8 cellular contexts compared by ENCODE assay signal in genomic region chr1:155001688-155002474, GRCh38. TPM values are rescaled to one million over a fixed set of nuclear protein-coding genes. Genes with fewer than 3 reads are reported as not detected.
DNase-seq lines count a peak whose midpoint lies in the region; FAIRE-seq and TF ChIP-seq lines count a peak whose summit lies in the region.

No MANE protein-coding gene starts in this region.

- H3K4me1 Mint-ChIP-seq in activated naive CD4-positive, alpha-beta T cell treated with anti-CD3 and anti-CD28 coated beads, Interleukin-2, amount 50 U/mL, for 24 hours = peaks cover 58% of the 10 kb centered on the region

- peak overlapping the region; percentile 76 for H3K9ac ChIP-seq in SK-N-SH

- no peaks in the 10 kb centered on the region for H3K36me3 Mint-ChIP-seq in activated naive CD4-positive, alpha-beta T cell treated with anti-CD3 and anti-CD28 coated beads, Interleukin-2, amount 50 U/mL, for 24 hours

- TF ChIP-seq RAD21 in SK-N-SH (IDR thresholded peaks at IDR 0.05; ENCODE audit: low read length) = no peak

- peaks cover 27% of the 10 kb centered on the region for H3F3A ChIP-seq in SK-N-SH (replicated peaks; ENCODE audit: insufficient read depth)

- H3K27me3 ChIP-seq in SK-N-SH (ENCODE audit: insufficient read depth) (no peaks in the 10 kb centered on the region), suprapubic skin (no peaks in the 10 kb centered on the region)

- no peaks in the 10 kb centered on the region for H3K9me3 Mint-ChIP-seq in activated naive CD4-positive, alpha-beta T cell treated with anti-CD3 and anti-CD28 coated beads, Interleukin-2, amount 50 U/mL, for 24 hours

- POLR2A ChIA-PET in HEK293T (lab: Yijun Ruan, JAX) = interaction anchor here (0.6 to 3.8 kb wide), 9 partner anchors 14 to 65 kb away, joined by 3 to 43 read pairs (median 4); partner anchors contain the start of genes ADAM15, FLAD1, PMVK and PYGO2
- POLR2A ChIA-PET in SK-N-SH (lab: Yijun Ruan, JAX) = interaction anchor here (0.9 to 1.2 kb wide), 3 partner anchors 18 to 41 kb away, joined by 3 to 8 read pairs (median 5); partner anchors contain the start of genes PYGO2 and SHC1

- no peak for TF ChIP-seq EP300 in SK-N-SH (IDR thresholded peaks at IDR 0.05; ENCODE audit: borderline replicate concordance in 1 of 2, low read depth in 1 of 2, low read length in 1 of 2)
- no peak for TF ChIP-seq EP300 in suprapubic skin (IDR thresholded peaks at IDR 0.05)

- H3K27ac Mint-ChIP-seq in activated naive CD4-positive, alpha-beta T cell treated with anti-CD3 and anti-CD28 coated beads, Interleukin-2, amount 50 U/mL, for 24 hours = peak overlapping the region; percentile 87

- H3K9me3 ChIP-seq in SK-N-SH (no peaks in the 10 kb centered on the region), suprapubic skin (no peaks in the 10 kb centered on the region)

- no peaks in the 10 kb centered on the region for H3K9me2 ChIP-seq in SK-N-SH

- H3K27me3 Mint-ChIP-seq in activated naive CD4-positive, alpha-beta T cell treated with anti-CD3 and anti-CD28 coated beads, Interleukin-2, amount 50 U/mL, for 24 hours = no peaks in the 10 kb centered on the region

- 1% methylated on average over 18 of the region's 37 CpGs for WGBS in SK-N-SH (ENCODE audit: low lambda C conversion rate)
- 2% methylated on average over 32 of the region's 37 CpGs for WGBS in suprapubic skin

- peak overlapping the region; percentile 96 for H3K4me2 ChIP-seq in SK-N-SH

- H3K4me1 ChIP-seq in SK-N-SH (ENCODE audit: control insufficient read depth in 1 of 2, insufficient read depth in 2 of 2, low read depth in 1 of 2, low read length in 1 of 2) (peaks cover 19 to 33% of the 10 kb centered on the region in 2 experiments), suprapubic skin (peaks cover 60% of the 10 kb centered on the region)

- peak; percentile 90 for FAIRE-seq in G401.6 (lab: Jason Lieb, UNC)

- TF ChIP-seq POLR2A in suprapubic skin (IDR thresholded peaks at IDR 0.05) = no peak

- CTCF ChIA-PET in HEK293T (lab: Yijun Ruan, JAX) (interaction anchor here (0.5 to 1.0 kb wide), 2 partner anchors 9 to 16 kb away, joined by 3 to 4 read pairs; no protein-coding TSS in a partner anchor), SK-N-SH (lab: Yijun Ruan, JAX) (interaction anchor here (0.8 to 14.0 kb wide), 15 partner anchors 13 to 171 kb away, joined by 3 to 640 read pairs (median 4); partner anchors contain the start of genes ADAM15, CKS1B, DCST1 and DCST2)

- H3K27ac ChIP-seq in SK-N-SH (ENCODE audit: low read depth in 2 of 2, low read length in 1 of 2) = peak overlapping the region; percentile 92 to 96
- H3K27ac ChIP-seq in suprapubic skin = peak overlapping the region; percentile 96

- peak overlapping the region; percentile 92 for H3K4me3 Mint-ChIP-seq in activated naive CD4-positive, alpha-beta T cell treated with anti-CD3 and anti-CD28 coated beads, Interleukin-2, amount 50 U/mL, for 24 hours

- peak; percentile 69 for TF ChIP-seq CTCF in SK-N-SH (IDR thresholded peaks at IDR 0.05)
- peak; percentile 7 to 29 for TF ChIP-seq CTCF in suprapubic skin (IDR thresholded peaks at IDR 0.05)

- peak overlapping the region; percentile 59; the same call in 1 of the 2 replicates for H2AFZ ChIP-seq in SK-N-SH (ENCODE audit: low read depth)

- H3K36me3 ChIP-seq in SK-N-SH (replicated peaks in 1 of 2; ENCODE audit: control insufficient read depth in 1 of 2, insufficient read depth in 2 of 2, low read length in 1 of 2) = peaks cover 0 to 5% of the 10 kb centered on the region in 2 experiments
- no peaks in the 10 kb centered on the region for H3K36me3 ChIP-seq in suprapubic skin

- DNase-seq in HEK293T (ENCODE audit: extremely low spot score) = peak; percentile 99
- DNase-seq in NCI-H1092 (lab: John Stamatoyannopoulos, UW) = peak; percentile 99
- DNase-seq in SK-N-SH = peak; percentile 96
- peak; percentile 79 for DNase-seq in glomerular endothelial cell (ENCODE audit: extremely low read depth, low read depth, low spot score)
- peak; percentile 100 for DNase-seq in occipital lobe (lab: John Stamatoyannopoulos, UW)
- peak; percentile 100 for DNase-seq in suprapubic skin (ENCODE audit: low spot score in 2 of 2)

- no peaks in the 10 kb centered on the region for H4K20me1 ChIP-seq in SK-N-SH (ENCODE audit: insufficient read depth)

- H3K79me2 ChIP-seq in SK-N-SH (ENCODE audit: insufficient read depth) = peaks cover 35% of the 10 kb centered on the region

- H3K4me3 ChIP-seq in SK-N-SH (ENCODE audit: low read depth in 2 of 2, low read length in 1 of 2) = peak overlapping the region; percentile 57 to 71
- peak overlapping the region; percentile 97 for H3K4me3 ChIP-seq in suprapubic skin

TF ChIP-seq in HEK293T, 16 proteins besides CTCF, POLR2A, EP300 and RAD21:
- TF ChIP-seq ARNT (IDR thresholded peaks at IDR 0.05) (no peak), SP1 (IDR thresholded peaks at IDR 0.05) (no peak), FOXK2 (IDR thresholded peaks at IDR 0.05) (no peak), PKNOX1 (IDR thresholded peaks at IDR 0.05) (peak; percentile 98), TARDBP (IDR thresholded peaks at IDR 0.05) (peak; percentile 97; the same call in 1 of the 2 replicates), FOXA1 (IDR thresholded peaks at IDR 0.05) (no peak), NFRKB (IDR thresholded peaks at IDR 0.05) (no peak), FOXM1 (IDR thresholded peaks at IDR 0.05; ENCODE audit: borderline replicate concordance) (peak; percentile 73), CTBP1 (IDR thresholded peaks at IDR 0.05; ENCODE audit: borderline replicate concordance) (no peak), LEF1 (IDR thresholded peaks at IDR 0.05; ENCODE audit: borderline replicate concordance) (0 out of 2 replicates have a peak, but pooled peaks have one; percentile 45), ELF4 (IDR thresholded peaks at IDR 0.05) (no peak)

TF ChIP-seq in SK-N-SH, 30 proteins besides CTCF, POLR2A, EP300 and RAD21 (continues in another document):
- TF ChIP-seq MXI1 (IDR thresholded peaks at IDR 0.05; ENCODE audit: low read depth, low read length) (peak; percentile 69), NRF1 (IDR thresholded peaks at IDR 0.05; ENCODE audit: low read depth, low read length) (no peak), USF1 (IDR thresholded peaks at IDR 0.05; ENCODE audit: borderline replicate concordance, low read depth) (no peak), MAX (IDR thresholded peaks at IDR 0.05; ENCODE audit: low read depth) (peak; percentile 4; the same call in 1 of the 2 replicates), IRF3 (IDR thresholded peaks at IDR 0.05; ENCODE audit: low read depth, low read length) (peak; percentile 63), TAF1 (IDR thresholded peaks at IDR 0.05; ENCODE audit: borderline replicate concordance, low read depth, low read length) (peak; percentile 50; the same call in 1 of the 2 replicates), SIN3A (IDR thresholded peaks at IDR 0.05; ENCODE audit: borderline replicate concordance, low read depth, low read length) (peak; percentile 21; the same call in 1 of the 2 replicates), FOXJ3 (CRISPR knock-in tag; IDR thresholded peaks at IDR 0.05) (no peak), CHD2 (IDR thresholded peaks at IDR 0.05; ENCODE audit: low read length, partially characterized antibody) (peak; percentile 90)

RNA-seq across cellular contexts. Expression of gene ZBTB7B, which starts 0.7 kb away (rescaled TPM):
- polyA plus RNA-seq in SK-N-SH (2012; rRNA removed) = 15.7 and 22.1 TPM in 2 replicates
- polyA plus RNA-seq in SK-N-SH (2012; cell fraction: cytosol; rRNA removed) = 5.6 and 9.5 TPM in 2 replicates
- 51.6 and 52.3 TPM in 2 replicates for polyA plus RNA-seq in SK-N-SH (2012; cell fraction: nucleus; rRNA removed)
- 19.3 and 23.6 TPM in 2 replicates for total RNA-seq in glomerular endothelial cell
- total RNA-seq in occipital lobe = 1.7 TPM
- 100 to 1,000 TPM; 238 to 243 (median 239) TPM for total RNA-seq in suprapubic skin

RNA-seq across cellular contexts. Expression of gene LENEP, which starts 8.5 kb away (rescaled TPM):
- 0.26 TPM in 1 of 2 replicates, not detected in the other for polyA plus RNA-seq in SK-N-SH (2012; rRNA removed)
- not detected in 2 replicates for polyA plus RNA-seq in SK-N-SH (2012; cell fraction: cytosol; rRNA removed)
- polyA plus RNA-seq in SK-N-SH (2012; cell fraction: nucleus; rRNA removed) = 0.13 and 0.40 TPM in 2 replicates
- total RNA-seq in glomerular endothelial cell = not detected in 2 replicates
- total RNA-seq in occipital lobe = 2.7 TPM
- total RNA-seq in suprapubic skin = 1 to 10 TPM in 1 of 4 donors, not detected in 3; 3.0 TPM

RNA-seq across cellular contexts. Expression of gene FLAD1, which starts 18.7 kb away (rescaled TPM):
- 50.8 and 56.2 TPM in 2 replicates for polyA plus RNA-seq in SK-N-SH (2012; rRNA removed)
- polyA plus RNA-seq in SK-N-SH (2012; cell fraction: cytosol; rRNA removed) = 21.8 and 32.1 TPM in 2 replicates
- 130 and 147 TPM in 2 replicates for polyA plus RNA-seq in SK-N-SH (2012; cell fraction: nucleus; rRNA removed)
- 31.2 and 33.7 TPM in 2 replicates for total RNA-seq in glomerular endothelial cell
- total RNA-seq in occipital lobe = 17.2 TPM
- total RNA-seq in suprapubic skin = 10 to 100 TPM; 42.0 to 59.7 (median 52.3) TPM

RNA-seq across cellular contexts. Expression of gene CKS1B, which starts 27.4 kb away (rescaled TPM):
- polyA plus RNA-seq in SK-N-SH (2012; rRNA removed) = 256 and 308 TPM in 2 replicates
- polyA plus RNA-seq in SK-N-SH (2012; cell fraction: cytosol; rRNA removed) = 286 and 340 TPM in 2 replicates
- polyA plus RNA-seq in SK-N-SH (2012; cell fraction: nucleus; rRNA removed) = 86.1 and 118 TPM in 2 replicates
- total RNA-seq in glomerular endothelial cell (37.8 and 57.8 TPM in 2 replicates), occipital lobe (12.2 TPM), suprapubic skin (10 to 100 TPM; 37.8 to 55.4 (median 49.7) TPM)

RNA-seq across cellular contexts. Expression of gene SHC1, which starts 31.3 kb away (rescaled TPM):
- 338 and 395 TPM in 2 replicates for polyA plus RNA-seq in SK-N-SH (2012; rRNA removed)
- polyA plus RNA-seq in SK-N-SH (2012; cell fraction: cytosol; rRNA removed) = 199 and 274 TPM in 2 replicates
- polyA plus RNA-seq in SK-N-SH (2012; cell fraction: nucleus; rRNA removed) = 1,066 and 1,388 TPM in 2 replicates
- total RNA-seq in glomerular endothelial cell (300 and 313 TPM in 2 replicates), occipital lobe (10.0 TPM), suprapubic skin (100 to 1,000 TPM in 1 of 4 donors, 10 to 100 TPM in 3; 54.5 to 102 (median 69.5) TPM)

Comparison
In these comparisons a context has a peak if more than half of its experiments do, and no peak if none do; other contexts are left out.
1. Peak in every context shown above with its lines: DNase-seq, H3K4me3 ChIP-seq and H3K27ac ChIP-seq.